In genomic region chr4:5708171-5708828, GRCh38 we compare ENCODE assay signal across 9 cellular contexts. TPM values are rescaled to one million over a fixed set of nuclear protein-coding genes. Genes with fewer than 3 reads are reported as not detected.
DNase-seq lines count a peak whose midpoint lies in the region; ATAC-seq, FAIRE-seq and TF ChIP-seq lines count a peak whose summit lies in the region.
"Had no signal": no experiment of that assay in that cellular context is flagged by ENCODE, and none has a peak within 500 bp of the region (broad histone marks: within the 10 kb centered on the region; RNA-seq: fewer than 3 reads in every experiment).

Gene EVC2 (minus strand): TSS chr4:5708559. CDS start chr4:5708513, 46 bp downstream.

- in situ Hi-C loops in astrocyte of the cerebellum (cut with HindIII; ENCODE audit: low sequenced_read_pairs), result no loop called here

- peak; percentile 41 for ATAC-seq in HG03025 (IDR thresholded peaks at IDR 0.05; ENCODE audit: low FRiP score, unreplicated experiment)
- peak; percentile 78 for ATAC-seq in left ventricle myocardium superior
- ATAC-seq in activated CD4-positive, CD25-positive, alpha-beta regulatory T cell treated with anti-CD3 and anti-CD28 coated beads, Interleukin-2, amount 50 U/mL, for 24 hours, result no peak

- POLR2A ChIA-PET in AG04450 (lab: Yijun Ruan, JAX), result interaction anchor here (0.6 to 1.5 kb wide), 5 partner anchors 14 to 931 kb away, joined by 3 to 11 read pairs (median 5); no protein-coding TSS in a partner anchor
- POLR2A ChIA-PET in Caco-2 (lab: Charles Lee), result no interaction called here

- intact Hi-C loops in left ventricle myocardium superior (cut with micrococcal nuclease) (no loop called here), Caco-2 (cut with micrococcal nuclease; ENCODE audit: unreplicated experiment) (no loop called here)

- BruUV-seq in Caco-2 (replicated peaks; lab: Mats Ljungman, UMichigan), result no TSS peak

- H3K9me3 Mint-ChIP-seq in progenitor cell of endocrine pancreas (ENCODE audit: low read depth), result peaks cover 12% of the 10 kb centered on the region
- peaks cover 5% of the 10 kb centered on the region for H3K9me3 Mint-ChIP-seq in Caco-2 (ENCODE audit: unreplicated experiment)

- no peaks in the 10 kb centered on the region for H3K4me1 ChIP-seq in Caco-2

- CTCF ChIA-PET in AG04450 (lab: Charles Lee) (interaction anchor here (1.1 to 2.9 kb wide), 2 partner anchors 82 to 105 kb away, joined by 6 to 16 read pairs; no protein-coding TSS in a partner anchor), Caco-2 (lab: Charles Lee) (no interaction called here)

- peak within 1 kb of the TSS; percentile 83 for H3K27ac Mint-ChIP-seq in progenitor cell of endocrine pancreas
- H3K27ac Mint-ChIP-seq in Caco-2 (ENCODE audit: unreplicated experiment), result no peak within 1 kb of the TSS

- peaks cover 23% of the 10 kb centered on the region for H3K4me1 Mint-ChIP-seq in progenitor cell of endocrine pancreas (ENCODE audit: low read depth)
- H3K4me1 Mint-ChIP-seq in Caco-2 (ENCODE audit: low read depth, unreplicated experiment), result no peaks in the 10 kb centered on the region

- peak; percentile 4; the same call in 1 of the 2 replicates for TF ChIP-seq CTCF in AG04450 (IDR thresholded peaks at IDR 0.05; ENCODE audit: low read depth, low read length)
- peak; percentile 2 for TF ChIP-seq CTCF in astrocyte of the cerebellum (IDR thresholded peaks at IDR 0.05; ENCODE audit: low read depth, low read length, missing control alignments)
- TF ChIP-seq CTCF in progenitor cell of endocrine pancreas (IDR thresholded peaks at IDR 0.05; ENCODE audit: unreplicated experiment), result peak; percentile 19
- no peak for TF ChIP-seq CTCF in Caco-2 (IDR thresholded peaks at IDR 0.05; ENCODE audit: insufficient read depth in 1 of 2, low read depth in 1 of 2, low read length in 1 of 2, severe bottlenecking in 1 of 2, unreplicated experiment in 1 of 2)
- TF ChIP-seq CTCF in D721Med (IDR thresholded peaks at IDR 0.05; ENCODE audit: insufficient read depth, missing control alignments), result no peak

- H3K9me3 ChIP-seq in AG04450 (ENCODE audit: control insufficient read depth, insufficient read depth, low read length) (no peaks in the 10 kb centered on the region), Caco-2 (no peaks in the 10 kb centered on the region)

- DNase-seq in AG04450 (ENCODE audit: low read depth, low spot score) (no peak), astrocyte of the cerebellum (ENCODE audit: low read depth) (no peak), left ventricle myocardium superior (peak; percentile 87), progenitor cell of endocrine pancreas (ENCODE audit: low spot score, unreplicated experiment) (peak; percentile 55), Caco-2 (no peak), D721Med (ENCODE audit: insufficient read length, low spot score) (no peak)

- H3K27me3 ChIP-seq in AG04450 (ENCODE audit: control insufficient read depth, insufficient read depth, low read length) (no peaks in the 10 kb centered on the region), Caco-2 (replicated peaks; ENCODE audit: control insufficient read depth, insufficient read depth, low read length) (no peaks in the 10 kb centered on the region)

- H3K27ac ChIP-seq in AG04450 (ENCODE audit: low read depth, low read length), result peak within 1 kb of the TSS; percentile 57

- no peaks in the 10 kb centered on the region for H3K36me3 ChIP-seq in Caco-2 (ENCODE audit: control insufficient read depth, insufficient read depth, low read length)

- peak within 1 kb of the TSS; percentile 76 for H3K4me3 ChIP-seq in AG04450 (ENCODE audit: low read depth, low read length)
- peak within 1 kb of the TSS; percentile 68 for H3K4me3 ChIP-seq in astrocyte of the cerebellum (ENCODE audit: low read depth, low read length)
- H3K4me3 ChIP-seq in Caco-2 (ENCODE audit: low read depth, low read length), result no peak within 1 kb of the TSS

- H3K27me3 Mint-ChIP-seq in progenitor cell of endocrine pancreas (no peaks in the 10 kb centered on the region), Caco-2 (ENCODE audit: insufficient read depth, unreplicated experiment) (peaks cover 4% of the 10 kb centered on the region)

- H3K4me3 Mint-ChIP-seq in progenitor cell of endocrine pancreas (ENCODE audit: low read depth) (peak within 1 kb of the TSS; percentile 78), Caco-2 (ENCODE audit: unreplicated experiment) (no peak within 1 kb of the TSS)

- H3K36me3 Mint-ChIP-seq in progenitor cell of endocrine pancreas (ENCODE audit: insufficient read depth), result peaks cover 22% of the 10 kb centered on the region
- no peaks in the 10 kb centered on the region for H3K36me3 Mint-ChIP-seq in Caco-2 (ENCODE audit: insufficient read depth, unreplicated experiment)

- FAIRE-seq in D721Med (lab: Jason Lieb, UNC), result no peak
- FAIRE-seq: colon had no signal

RNA-seq across cellular contexts. Expression of gene EVC2, which starts in this region (rescaled TPM):
- 2.1 and 2.9 TPM in 2 replicates for polyA plus RNA-seq in AG04450 (2011; rRNA removed)
- polyA minus RNA-seq in AG04450 (2011; rRNA and poly(A)+ RNA removed), result 7.0 and 7.8 TPM in 2 replicates
- total RNA-seq in left ventricle myocardium superior (1.5 TPM), progenitor cell of endocrine pancreas (14.1 and 14.4 TPM in 2 replicates), Caco-2 (2022) (not detected in 2 replicates)

Comparison
In these comparisons a context has a peak if more than half of its experiments do, and no peak if none do; other contexts are left out.
1. DNase-seq: peak in left ventricle myocardium superior (single experiment) and progenitor cell of endocrine pancreas (single experiment); none in AG04450 (single experiment), astrocyte of the cerebellum (single experiment), Caco-2 (0 of 2) and D721Med (single experiment).
2. CTCF ChIP-seq: peak in AG04450 (single experiment), astrocyte of the cerebellum (single experiment) and progenitor cell of endocrine pancreas (single experiment); none in Caco-2 (0 of 2) and D721Med (single experiment).
3. ATAC-seq: peak in HG03025 (single experiment) and left ventricle myocardium superior (single experiment); none in activated CD4-positive, CD25-positive, alpha-beta regulatory T cell treated with anti-CD3 and anti-CD28 coated beads, Interleukin-2, amount 50 U/mL, for 24 hours (0 of 2).